16 cellular contexts compared by ENCODE assay signal in genomic region chr1:6157132-6157527, GRCh38. TPM values are rescaled to one million over a fixed set of nuclear protein-coding genes. Genes with fewer than 3 reads are reported as not detected.
A peak's percentile ranks its signal among the peaks of the same experiment; 100 is the strongest.
DNase-seq lines count a peak whose midpoint lies in the region; ATAC-seq and TF ChIP-seq lines count a peak whose summit lies in the region.
"Had no signal": no experiment of that assay in that cellular context is flagged by ENCODE, and none has a peak within 500 bp of the region (broad histone marks: within the 10 kb centered on the region; RNA-seq: fewer than 3 reads in every experiment).

No MANE protein-coding gene starts in this region.

- H3K4me3 ChIP-seq in astrocyte of the spinal cord (ENCODE audit: low read depth, low read length) (no peak overlapping the region), neural cell (ENCODE audit: low read length) (peak overlapping the region; percentile 43), psoas muscle (no peak overlapping the region)
- H3K4me3 ChIP-seq: cardiac muscle cell, tibial artery had no signal

- intact Hi-C loops in psoas muscle (cut with DNase I): no loop called here

- no peaks in the 10 kb centered on the region for H3K36me3 ChIP-seq in neural cell (ENCODE audit: insufficient read depth, low read length)
- H3K36me3 ChIP-seq in psoas muscle (ENCODE audit: insufficient read depth in 1 of 2, low read depth in 1 of 2): no peaks in the 10 kb centered on the region
- H3K36me3 ChIP-seq: cardiac muscle cell, tibial artery had no signal

- H3K27ac ChIP-seq in neural cell (ENCODE audit: low read length) (peak overlapping the region; percentile 76), psoas muscle (no peak overlapping the region)
- H3K27ac ChIP-seq: cardiac muscle cell, tibial artery had no signal

- no peak for TF ChIP-seq EP300 in neural cell (conservative IDR thresholded peaks at IDR 0.05; ENCODE audit: poor library complexity, severe bottlenecking)

- H3K4me2 ChIP-seq in neural cell (ENCODE audit: low read length): no peak overlapping the region

- H3K9me3 ChIP-seq in neural cell (ENCODE audit: low read length) (no peaks in the 10 kb centered on the region), psoas muscle (no peaks in the 10 kb centered on the region)
- H3K9me3 ChIP-seq: tibial artery had no signal

- 51 to 57% (median 52%) methylated on average over 2 of the region's 2 CpGs for WGBS in psoas muscle, 3 donors

- no peaks in the 10 kb centered on the region for H3K79me2 ChIP-seq in neural cell (replicated peaks; ENCODE audit: insufficient read depth, low read length)

- no peaks in the 10 kb centered on the region for H4K20me1 ChIP-seq in neural cell (ENCODE audit: insufficient read depth)

- no peaks in the 10 kb centered on the region for H3K9me2 ChIP-seq in neural cell (ENCODE audit: insufficient read depth, low read length)

- TF ChIP-seq CTCF in astrocyte of the spinal cord (IDR thresholded peaks at IDR 0.05; ENCODE audit: low read depth, low read length): no peak
- no peak for TF ChIP-seq CTCF in neural cell (IDR thresholded peaks at IDR 0.05; ENCODE audit: poor library complexity, severe bottlenecking)
- no peak for TF ChIP-seq CTCF in psoas muscle (IDR thresholded peaks at IDR 0.05)

- no peaks in the 10 kb centered on the region for H3F3A ChIP-seq in neural cell (ENCODE audit: insufficient read depth, low read length, poor library complexity, severe bottlenecking)

- TF ChIP-seq RAD21 in neural cell (conservative IDR thresholded peaks at IDR 0.05): no peak

- DNase-seq in EH (ENCODE audit: low read depth): peak; percentile 9
- peak; percentile 48 for DNase-seq in M059J (ENCODE audit: low read depth)
- DNase-seq in astrocyte of the spinal cord (ENCODE audit: low read depth, low spot score): peak; percentile 18
- no peak for DNase-seq in stimulated activated CD4-positive, alpha-beta T cell treated with anti-CD3 and anti-CD28 coated beads, Interleukin-12 subunit alpha, Interleukin-12 subunit beta, amount 100 ng/mL, for 4 hours
- no peak for DNase-seq in psoas muscle
- no peak for DNase-seq in HUDEP-2 (lab: John Stamatoyannopoulos, UW; ENCODE audit: unreplicated experiment in 76 of 76)
- DNase-seq: activated naive CD4-positive, alpha-beta T cell treated with anti-CD3 and anti-CD28 coated beads, Interleukin-2, amount 10 ng/mL, durations not matched to agents 7 days and 5 days; C1 segment of cervical spinal cord; effector CD4-positive, alpha-beta T cell; Karpas-422; NK-92 treated with Interleukin-12 subunit alpha and Interleukin-12 subunit beta, amount 100 ng/mL, for 24 hours; tibial artery had no signal

- in situ Hi-C loops in astrocyte of the spinal cord (cut with HindIII; ENCODE audit: low sequenced_read_pairs): no loop called here

- ATAC-seq in HG02938 (IDR thresholded peaks at IDR 0.05; ENCODE audit: unreplicated experiment) (no peak), psoas muscle (no peak)

- H2AFZ ChIP-seq in neural cell (ENCODE audit: low read depth, low read length): no peak overlapping the region

- H3K27me3 ChIP-seq in neural cell (ENCODE audit: insufficient read depth, low read depth, low read length) (no peaks in the 10 kb centered on the region), psoas muscle (ENCODE audit: insufficient read depth in 3 of 3, low read length in 2 of 3) (peaks cover 0 to 29% (median 11%) of the 10 kb centered on the region in 3 donors)

- H3K9ac ChIP-seq in neural cell (ENCODE audit: low read length): peak overlapping the region; percentile 53

- H3K4me1 ChIP-seq in psoas muscle: no peaks in the 10 kb centered on the region
- H3K4me1 ChIP-seq: tibial artery had no signal

TF ChIP-seq in neural cell, 6 proteins besides CTCF, POLR2A, EP300 and RAD21:
- TF ChIP-seq EZH2 (IDR thresholded peaks at IDR 0.05; ENCODE audit: borderline replicate concordance, insufficient read depth, low read length, poor library complexity, severe bottlenecking) (no peak), POLR2AphosphoS5 (IDR thresholded peaks at IDR 0.05) (no peak), TAF1 (IDR thresholded peaks at IDR 0.05; ENCODE audit: low read depth) (no peak), SMC3 (conservative IDR thresholded peaks at IDR 0.05; ENCODE audit: poor library complexity) (no peak), MXI1 (conservative IDR thresholded peaks at IDR 0.05; ENCODE audit: poor library complexity, severe bottlenecking) (no peak), REST (IDR thresholded peaks at IDR 0.05; ENCODE audit: borderline replicate concordance) (no peak)

RNA-seq across cellular contexts. Expression of gene CHD5, which starts 23.0 kb away (rescaled TPM):
- 0.07 TPM in 1 of 2 replicates, not detected in the other for total RNA-seq in M059J (2014; rRNA removed; shearing (Covaris generic))
- polyA plus RNA-seq in neural cell: 22.0 and 33.7 TPM in 2 replicates
- polyA minus RNA-seq in neural cell: 31.7 and 33.1 TPM in 2 replicates
- under 1 TPM in 2 of 4 donors, not detected in 2; 0.24 to 0.25 TPM for total RNA-seq in psoas muscle
- polyA plus RNA-seq in psoas muscle: under 1 TPM; 0.03 to 0.38 (median 0.17) TPM
- total RNA-seq: skeletal muscle tissue had no signal

RNA-seq across cellular contexts. Expression of gene RPL22, which starts 42.3 kb away (rescaled TPM):
- total RNA-seq in M059J (2014; rRNA removed; shearing (Covaris generic)): 135 and 162 TPM in 2 replicates
- polyA plus RNA-seq in neural cell: 275 and 294 TPM in 2 replicates
- polyA minus RNA-seq in neural cell: 180 and 190 TPM in 2 replicates
- total RNA-seq in psoas muscle: 100 to 1,000 TPM; 308 to 417 (median 333) TPM
- polyA plus RNA-seq in psoas muscle: 100 to 1,000 TPM; 285 to 333 (median 291) TPM

RNA-seq across cellular contexts. Expression of gene RNF207, which starts 48.8 kb away (rescaled TPM):
- 0.91 and 3.9 TPM in 2 replicates for total RNA-seq in M059J (2014; rRNA removed; shearing (Covaris generic))
- polyA plus RNA-seq in neural cell: 1.7 and 3.5 TPM in 2 replicates
- 1.9 TPM in 2 replicates for polyA minus RNA-seq in neural cell
- total RNA-seq in psoas muscle: 10 to 100 TPM in 1 of 4 donors, 1 to 10 TPM in 3; 3.4 to 13.6 (median 4.6) TPM
- polyA plus RNA-seq in psoas muscle: 1 to 10 TPM; 2.5 to 5.1 (median 3.0) TPM

Comparison
In these comparisons a context has a peak if more than half of its experiments do, and no peak if none do; other contexts are left out.
1. DNase-seq: peak in EH (single experiment), M059J (single experiment) and astrocyte of the spinal cord (single experiment); none in stimulated activated CD4-positive, alpha-beta T cell treated with anti-CD3 and anti-CD28 coated beads, Interleukin-12 subunit alpha, Interleukin-12 subunit beta, amount 100 ng/mL, for 4 hours (single experiment), psoas muscle (0 of 2) and HUDEP-2 (0 of 76).